23 cellular contexts compared by ENCODE assay signal in the genomic region with DNA sequence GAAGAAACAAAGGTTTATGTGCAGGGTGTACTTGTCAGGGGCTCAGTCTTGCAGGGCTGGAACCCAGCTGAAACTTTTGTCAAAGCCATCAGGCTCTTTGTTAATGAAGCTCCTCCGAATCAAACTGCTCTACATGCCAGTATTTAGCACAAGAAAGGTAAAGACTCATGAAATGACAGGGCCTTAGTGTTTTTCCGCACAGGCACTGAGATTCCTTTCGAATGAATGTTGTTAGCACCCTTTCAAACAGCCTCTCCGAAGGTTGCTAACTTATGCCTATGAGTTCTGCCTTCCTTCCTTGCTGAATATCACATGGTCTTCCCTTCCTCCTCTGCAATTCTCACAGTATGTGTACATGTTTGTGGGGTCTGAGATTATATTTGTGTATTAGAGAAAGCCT.
DNase-seq lines count a peak whose midpoint lies in the region; ATAC-seq, FAIRE-seq and TF ChIP-seq lines count a peak whose summit lies in the region.
"Had no signal": no experiment of that assay in that cellular context is flagged by ENCODE, and none has a peak within 500 bp of the region (broad histone marks: within the 10 kb centered on the region; RNA-seq: fewer than 3 reads in every experiment).

No MANE protein-coding gene starts in this region.

- H2AFZ ChIP-seq in H9 (ENCODE audit: low read length) (no peak overlapping the region), astrocyte (ENCODE audit: low read depth, low read length) (no peak overlapping the region), neuronal stem cell (ENCODE audit: low read length) (no peak overlapping the region), OCI-LY7 (ENCODE audit: low read length) (no peak overlapping the region)
- H2AFZ ChIP-seq: GM23248, PC-9 had no signal

- H3K4me3 Mint-ChIP-seq in H9 (peak overlapping the region in 1 of 2 experiments; percentile 54; a peak in 3 of 5 replicates), astrocyte (ENCODE audit: unreplicated experiment) (no peak overlapping the region)
- H3K4me3 Mint-ChIP-seq: CD4-positive, CD25-positive, alpha-beta regulatory T cell had no signal

- H3K27ac Mint-ChIP-seq in H9 (peak overlapping the region in 1 of 3 experiments; percentile 63; a peak in 1 of 7 replicates), astrocyte (ENCODE audit: unreplicated experiment) (peak overlapping the region; percentile 12)
- H3K27ac Mint-ChIP-seq: CD4-positive, CD25-positive, alpha-beta regulatory T cell had no signal

- H3K79me1 ChIP-seq in H9 (ENCODE audit: insufficient read depth, low read depth, low read length, poor library complexity, severe bottlenecking): no peaks in the 10 kb centered on the region
- H3K79me1 ChIP-seq in neuronal stem cell (ENCODE audit: low read depth, low read length): no peaks in the 10 kb centered on the region

- H3K4me3 ChIP-seq in astrocyte (ENCODE audit: insufficient read depth, low read depth, low read length) (no peak overlapping the region), iPS-20b (ENCODE audit: low read length) (0 out of 2 replicates have a peak overlapping the region, but pooled peaks have one; percentile 41), neuronal stem cell (ENCODE audit: low read length in 2 of 2) (no peak overlapping the region), OCI-LY7 (ENCODE audit: low read depth, low read length, poor library complexity, severe bottlenecking) (no peak overlapping the region)
- H3K4me3 ChIP-seq: GM12878, GM23248, K562, PC-9, SJCRH30 had no signal

- peaks cover 6% of the 10 kb centered on the region for H3K4me1 ChIP-seq in H9 (ENCODE audit: insufficient read depth, low read length)
- no peaks in the 10 kb centered on the region for H3K4me1 ChIP-seq in astrocyte (ENCODE audit: insufficient read depth, low read length)
- peaks cover 10% of the 10 kb centered on the region for H3K4me1 ChIP-seq in iPS-20b (ENCODE audit: insufficient read depth, low read length)
- peaks cover 0 to 6% of the 10 kb centered on the region in 2 donors for H3K4me1 ChIP-seq in neuronal stem cell (ENCODE audit: control insufficient read depth in 2 of 2, insufficient read depth in 1 of 2, low read depth in 1 of 2, low read length in 2 of 2)
- no peaks in the 10 kb centered on the region for H3K4me1 ChIP-seq in OCI-LY7 (ENCODE audit: insufficient read depth, low read length, poor library complexity, severe bottlenecking)
- H3K4me1 ChIP-seq: BE2C, Caco-2 had no signal

- no peak overlapping the region for H3K9ac ChIP-seq in H9 (ENCODE audit: extremely low read depth, insufficient read length, low read length)
- H3K9ac ChIP-seq in astrocyte (ENCODE audit: low read length): no peak overlapping the region
- no peak overlapping the region for H3K9ac ChIP-seq in iPS-20b (ENCODE audit: low read depth, low read length)
- no peak overlapping the region for H3K9ac ChIP-seq in neuronal stem cell (ENCODE audit: low read depth, low read length, poor library complexity)
- H3K9ac ChIP-seq: GM23248 had no signal

- no peak overlapping the region for H2BK120ac ChIP-seq in H9 (ENCODE audit: low read depth, low read length, poor library complexity, severe bottlenecking)
- H2BK120ac ChIP-seq in neuronal stem cell (ENCODE audit: low read depth, low read length): no peak overlapping the region

- H3K36me3 ChIP-seq in astrocyte (ENCODE audit: insufficient read depth, low read length) (no peaks in the 10 kb centered on the region), iPS-20b (ENCODE audit: insufficient read depth, low read depth, low read length) (no peaks in the 10 kb centered on the region), neuronal stem cell (replicated peaks in 1 of 2; ENCODE audit: control insufficient read depth in 2 of 2, insufficient read depth in 2 of 2, low read length in 2 of 2) (no peaks in the 10 kb centered on the region), OCI-LY7 (ENCODE audit: insufficient read depth, low read length) (no peaks in the 10 kb centered on the region)
- H3K36me3 ChIP-seq: BE2C, SJCRH30 had no signal

- H3K79me2 ChIP-seq in H9 (ENCODE audit: insufficient read depth, low read length) (no peaks in the 10 kb centered on the region), astrocyte (ENCODE audit: insufficient read depth, low read length) (no peaks in the 10 kb centered on the region), OCI-LY7 (ENCODE audit: insufficient read depth, low read depth, low read length) (no peaks in the 10 kb centered on the region)

- H3K23me2 ChIP-seq in H9 (ENCODE audit: insufficient read length, low read depth, low read length, poor library complexity, severe bottlenecking): no peaks in the 10 kb centered on the region

- no peak for FAIRE-seq in astrocyte (lab: Jason Lieb, UNC)
- FAIRE-seq: A204.1, GM12878, GM19239, K562 had no signal

- H2BK12ac ChIP-seq in H9 (ENCODE audit: insufficient read length, low read depth, low read length): no peak overlapping the region
- H2BK12ac ChIP-seq in neuronal stem cell (ENCODE audit: low read length): no peak overlapping the region

- H3K4me2 ChIP-seq in H9 (ENCODE audit: insufficient read depth, insufficient read length, low read length): no peak overlapping the region
- no peak overlapping the region for H3K4me2 ChIP-seq in astrocyte (ENCODE audit: low read length)
- no peak overlapping the region for H3K4me2 ChIP-seq in neuronal stem cell (ENCODE audit: insufficient read depth, low read length, poor library complexity, severe bottlenecking)
- H3K4me2 ChIP-seq in OCI-LY7 (ENCODE audit: low read length): no peak overlapping the region
- H3K4me2 ChIP-seq: PC-9 had no signal

- TF ChIP-seq CTCF in H9 (conservative IDR thresholded peaks at IDR 0.05) (no peak), astrocyte (IDR thresholded peaks at IDR 0.05; ENCODE audit: insufficient read depth, low read depth, low read length) (no peak), OCI-LY7 (conservative IDR thresholded peaks at IDR 0.05; ENCODE audit: low read length) (no peak)

- H2AK5ac ChIP-seq in H9 (ENCODE audit: insufficient read length, low read length) (no peak overlapping the region), neuronal stem cell (ENCODE audit: low read depth, low read length) (no peak overlapping the region)

- H4K20me1 ChIP-seq in H9 (ENCODE audit: control insufficient read depth, insufficient read depth, insufficient read length) (no peaks in the 10 kb centered on the region), astrocyte (ENCODE audit: insufficient read depth, low read length) (no peaks in the 10 kb centered on the region), OCI-LY7 (ENCODE audit: insufficient read depth, low read length) (no peaks in the 10 kb centered on the region)

- CTCF ChIA-PET in OCI-LY7 (lab: Charles Lee; ENCODE audit: unreplicated experiment): no interaction called here

- H4K8ac ChIP-seq in H9 (replicated peaks; ENCODE audit: insufficient read length, low read depth, low read length) (no peak overlapping the region), neuronal stem cell (ENCODE audit: low read depth, low read length) (no peak overlapping the region)

- no peak for ATAC-seq in HG03108 (IDR thresholded peaks at IDR 0.05; ENCODE audit: unreplicated experiment)
- ATAC-seq: GM12878, K562 had no signal

- BruUV-seq in OCI-LY7 (replicated peaks; lab: Mats Ljungman, UMichigan): no TSS peak

- H3K4ac ChIP-seq in H9 (ENCODE audit: low read depth, low read length) (no peak overlapping the region), neuronal stem cell (ENCODE audit: low read length) (no peak overlapping the region)

- H3T11ph ChIP-seq in H9 (ENCODE audit: low read length): no peak overlapping the region

- no peaks in the 10 kb centered on the region for H3K9me2 ChIP-seq in OCI-LY7 (ENCODE audit: insufficient read depth, low read length)

- no CpG with 5 or more reads among the region's 4 CpGs for WGBS in H9 (ENCODE audit: extremely low coverage, insufficient read length, low lambda C conversion rate)
- WGBS in neuronal stem cell (ENCODE audit: extremely low coverage in 2 of 2, insufficient read length in 2 of 2, insufficient replicate concordance in 1 of 2), 2 donors: no CpG with 5 or more reads among the region's 4 CpGs

- H3K23ac ChIP-seq in H9 (ENCODE audit: insufficient read length, low read depth, low read length) (no peak overlapping the region), neuronal stem cell (ENCODE audit: low read depth, low read length, poor library complexity) (no peak overlapping the region)

- H3K14ac ChIP-seq in H9 (ENCODE audit: insufficient read depth, low read length) (no peak overlapping the region), neuronal stem cell (ENCODE audit: low read length) (no peak overlapping the region)

- DNase-seq in H9: peak; percentile 69
- no peak for DNase-seq in astrocyte (ENCODE audit: low read depth)
- DNase-seq in neuronal stem cell (ENCODE audit: low spot score): no peak
- no peak for DNase-seq in SW 1271 (lab: John Stamatoyannopoulos, UW)
- no peak for DNase-seq in OCI-LY7 (ENCODE audit: low spot score)
- no peak for DNase-seq in NCI-H526 treated with DMSO at 0.1 percent for 48 hours (lab: John Stamatoyannopoulos, UW)
- DNase-seq: BE2C; Caco-2; CD4-positive, CD25-positive, alpha-beta regulatory T cell; GM23248; NCI-H1105; NCI-H2081; NCI-H2171 treated with DMSO at 0.1 percent for 48 hours; NCI-H774; PC-9; SJCRH30 had no signal

- H3K36me3 Mint-ChIP-seq in H9 (ENCODE audit: insufficient read depth in 1 of 3, low read depth in 3 of 3): peaks cover 0 to 14% (median 5%) of the 10 kb centered on the region in 3 experiments; a peak in 5 of 7 replicates
- H3K36me3 Mint-ChIP-seq in astrocyte (ENCODE audit: low read depth, unreplicated experiment): no peaks in the 10 kb centered on the region
- H3K36me3 Mint-ChIP-seq: CD4-positive, CD25-positive, alpha-beta regulatory T cell had no signal

- no peak overlapping the region for H2BK20ac ChIP-seq in H9 (ENCODE audit: low read depth, low read length, poor library complexity, severe bottlenecking)

- peaks cover 6 to 12% of the 10 kb centered on the region in 2 experiments for H3K9me3 Mint-ChIP-seq in H9
- H3K9me3 Mint-ChIP-seq in astrocyte (ENCODE audit: unreplicated experiment): peaks cover 9% of the 10 kb centered on the region

- no peak overlapping the region for H4K91ac ChIP-seq in H9 (ENCODE audit: insufficient read length, low read depth, low read length)
- no peak overlapping the region for H4K91ac ChIP-seq in neuronal stem cell (ENCODE audit: low read depth, low read length, poor library complexity)

- no peak overlapping the region for H4K5ac ChIP-seq in H9 (ENCODE audit: insufficient read length, low read depth, low read length)

- no peaks in the 10 kb centered on the region for H3K9me3 ChIP-seq in H9 (ENCODE audit: control insufficient read depth, low read depth, low read length)
- H3K9me3 ChIP-seq in astrocyte (ENCODE audit: insufficient read depth, low read depth, low read length): no peaks in the 10 kb centered on the region
- peaks cover 10% of the 10 kb centered on the region for H3K9me3 ChIP-seq in iPS-20b (ENCODE audit: insufficient read depth, low read depth, low read length)
- no peaks in the 10 kb centered on the region for H3K9me3 ChIP-seq in neuronal stem cell (replicated peaks in 1 of 2; ENCODE audit: control insufficient read depth in 2 of 2, insufficient read depth in 1 of 2, low read depth in 1 of 2, low read length in 2 of 2)
- no peaks in the 10 kb centered on the region for H3K9me3 ChIP-seq in OCI-LY7 (ENCODE audit: low read length)
- H3K9me3 ChIP-seq: BE2C, Caco-2 had no signal

- H3K27me3 Mint-ChIP-seq in H9 (ENCODE audit: low read depth) (peaks cover 95% of the 10 kb centered on the region), astrocyte (ENCODE audit: low read depth, unreplicated experiment) (peaks cover under 1% of the 10 kb centered on the region)

- H3K27ac ChIP-seq in H9 (ENCODE audit: insufficient read length, low read depth, low read length): no peak overlapping the region
- no peak overlapping the region for H3K27ac ChIP-seq in astrocyte (ENCODE audit: low read depth, low read length)
- no peak overlapping the region for H3K27ac ChIP-seq in iPS-20b (ENCODE audit: low read length)
- peak overlapping the region; percentile 15 for H3K27ac ChIP-seq in neuronal stem cell (replicated peaks; ENCODE audit: low read length)
- no peak overlapping the region for H3K27ac ChIP-seq in OCI-LY7 (ENCODE audit: low read depth, low read length, poor library complexity, severe bottlenecking)
- H3K27ac ChIP-seq: GM23248, PC-9, RWPE1, SJCRH30 had no signal

- H3K18ac ChIP-seq in H9 (ENCODE audit: insufficient read length, low read depth, low read length) (no peak overlapping the region), neuronal stem cell (ENCODE audit: low read length) (no peak overlapping the region)

- H2BK15ac ChIP-seq in H9 (ENCODE audit: low read depth, low read length): no peak overlapping the region
- H2BK15ac ChIP-seq in neuronal stem cell (ENCODE audit: low read length): no peak overlapping the region

- H3K27me3 ChIP-seq in H9 (ENCODE audit: insufficient read depth, low read length) (peaks cover 13% of the 10 kb centered on the region; the same call in 1 of the 2 replicates), astrocyte (ENCODE audit: insufficient read depth, low read length) (no peaks in the 10 kb centered on the region), iPS-20b (ENCODE audit: insufficient read depth, low read length) (peaks cover 47% of the 10 kb centered on the region), neuronal stem cell (ENCODE audit: control insufficient read depth in 3 of 3, insufficient read depth in 3 of 3, low read depth in 1 of 3, low read length in 3 of 3) (no peaks in the 10 kb centered on the region)
- H3K27me3 ChIP-seq: BE2C, SJCRH30 had no signal

- H3K56ac ChIP-seq in H9 (ENCODE audit: insufficient read length, low read depth, low read length): no peak overlapping the region

- no peak overlapping the region for H2BK5ac ChIP-seq in H9 (ENCODE audit: insufficient read length, low read length)
- no peak overlapping the region for H2BK5ac ChIP-seq in neuronal stem cell (ENCODE audit: low read length)

- intact Hi-C loops in OCI-LY7 (cut with micrococcal nuclease; ENCODE audit: unreplicated experiment): no loop called here

- POLR2A ChIA-PET in OCI-LY7 (lab: Charles Lee): interaction anchor here (0.7 kb wide), 2 partner anchors 478 to 714 kb away, joined by 3 to 6 read pairs; no protein-coding TSS in a partner anchor

- H3K4me1 Mint-ChIP-seq in H9 (peaks cover 15% of the 10 kb centered on the region in 2 experiments), astrocyte (ENCODE audit: low read depth, unreplicated experiment) (peaks cover 27% of the 10 kb centered on the region)
- H3K4me1 Mint-ChIP-seq: CD4-positive, CD25-positive, alpha-beta regulatory T cell had no signal
